25 cellular contexts compared by ENCODE assay signal in genomic region chr16:77674888-77675287, GRCh38. TPM values are rescaled to one million over a fixed set of nuclear protein-coding genes. Genes with fewer than 3 reads are reported as not detected.
A peak's percentile ranks its signal among the peaks of the same experiment; 100 is the strongest.
DNase-seq lines count a peak whose midpoint lies in the region; ATAC-seq and TF ChIP-seq lines count a peak whose summit lies in the region.
"Had no signal": no experiment of that assay in that cellular context is flagged by ENCODE, and none has a peak within 500 bp of the region (broad histone marks: within the 10 kb centered on the region; RNA-seq: fewer than 3 reads in every experiment).

No MANE protein-coding gene starts in this region.

- no peaks in the 10 kb centered on the region for H3K36me3 ChIP-seq in mesenchymal stem cell (ENCODE audit: control insufficient read depth in 1 of 2, insufficient read depth in 2 of 2, low read depth in 1 of 2, low read length in 2 of 2)
- no peaks in the 10 kb centered on the region for H3K36me3 ChIP-seq in right lobe of liver

- CTCF ChIA-PET in AG04450 (lab: Charles Lee): interaction anchor here (0.6 to 4.7 kb wide), 34 partner anchors 8 to 437 kb away, joined by 3 to 135 read pairs (median 4); partner anchors contain the start of genes NUDT7 and WWOX
- CTCF ChIA-PET in activated CD4-positive, alpha-beta memory T cell treated with anti-CD3 and anti-CD28 coated beads for 36 hours (lab: Charles Lee): interaction anchor here (0.9 to 5.3 kb wide), 7 partner anchors 12 to 328 kb away, joined by 3 to 38 read pairs (median 6); no protein-coding TSS in a partner anchor

- H3K9me3 ChIP-seq in AG04450 (ENCODE audit: control insufficient read depth, insufficient read depth, low read length): no peaks in the 10 kb centered on the region
- H3K9me3 ChIP-seq in mesenchymal stem cell (ENCODE audit: control insufficient read depth, low read length): no peaks in the 10 kb centered on the region
- H3K9me3 ChIP-seq in right lobe of liver: no peaks in the 10 kb centered on the region

- in situ Hi-C loops in astrocyte of the cerebellum (cut with HindIII; ENCODE audit: low sequenced_read_pairs): no loop called here

- ATAC-seq in HG03196 (IDR thresholded peaks at IDR 0.05; ENCODE audit: unreplicated experiment) (no peak), right lobe of liver (no peak)
- ATAC-seq: effector memory CD8-positive, alpha-beta T cell; stimulated activated memory B cell treated with anti-CD40 and anti-IgM and Interleukin-4, amounts not matched to agents 10 μg/mL and 1 μg/mL and 100 μg/mL, for 72 hours; T-helper 17 cell had no signal

- no peak overlapping the region for H3K18ac ChIP-seq in mesenchymal stem cell (ENCODE audit: low read depth in 1 of 2, low read length in 2 of 2)

- no peak overlapping the region for H2AK5ac ChIP-seq in mesenchymal stem cell (ENCODE audit: low read length, severe bottlenecking)

- intact Hi-C loops in activated CD4-positive, alpha-beta memory T cell treated with anti-CD3 and anti-CD28 coated beads for 36 hours (cut with micrococcal nuclease): loop anchor here (1.0 to 10.0 kb wide), 5 partner anchors 112 to 438 kb away; partner anchors contain the start of genes VAT1L and WWOX
- intact Hi-C loops in right lobe of liver (cut with DNase I): loop anchor here (5.0 kb wide), 1 partner anchor 297 kb away; no protein-coding TSS in a partner anchor

- 22% methylated on average over 4 of the region's 4 CpGs for WGBS in mesenchymal stem cell
- WGBS in right lobe of liver (ENCODE audit: insufficient coverage, low coverage, low lambda C conversion rate, missing lambda C conversion rate): 16% methylated on average over 4 of the region's 4 CpGs

- TF ChIP-seq CTCF in AG04450 (IDR thresholded peaks at IDR 0.05; ENCODE audit: low read depth, low read length): no peak
- no peak for TF ChIP-seq CTCF in astrocyte of the cerebellum (IDR thresholded peaks at IDR 0.05; ENCODE audit: low read depth, low read length, missing control alignments)
- no peak for TF ChIP-seq CTCF in right lobe of liver (IDR thresholded peaks at IDR 0.05)

- H4K91ac ChIP-seq in mesenchymal stem cell (ENCODE audit: low read length): no peak overlapping the region

- no peak overlapping the region for H2AFZ ChIP-seq in mesenchymal stem cell (ENCODE audit: low read depth, low read length)

- H3K4me3 Mint-ChIP-seq in activated CD4-positive, alpha-beta memory T cell treated with anti-CD3 and anti-CD28 coated beads for 36 hours: no peak overlapping the region
- H3K4me3 Mint-ChIP-seq: activated CD4-positive, alpha-beta memory T cell treated with anti-CD3 and anti-CD28 coated beads, Interleukin-2, amount 10 ng/mL, durations not matched to agents 7 days and 5 days; activated naive CD8-positive, alpha-beta T cell; activated T-cell treated with anti-CD3 and anti-CD28 coated beads, Interleukin-2, amount 50 U/mL, for 24 hours; effector memory CD8-positive, alpha-beta T cell; H9; IgD-negative memory B cell; neural crest cell; stimulated activated memory B cell treated with anti-CD40 and anti-IgM and Interleukin-4, amounts not matched to agents 10 μg/mL and 1 μg/mL and 100 μg/mL, for 72 hours; T-helper 17 cell; WTC11 had no signal

- H3K27ac Mint-ChIP-seq in activated CD4-positive, alpha-beta memory T cell treated with anti-CD3 and anti-CD28 coated beads for 36 hours: no peak overlapping the region
- H3K27ac Mint-ChIP-seq: activated CD4-positive, alpha-beta memory T cell treated with anti-CD3 and anti-CD28 coated beads, Interleukin-2, amount 10 ng/mL, durations not matched to agents 7 days and 5 days; activated naive CD8-positive, alpha-beta T cell; activated T-cell treated with anti-CD3 and anti-CD28 coated beads, Interleukin-2, amount 50 U/mL, for 24 hours; effector memory CD8-positive, alpha-beta T cell; H9; IgD-negative memory B cell; stimulated activated memory B cell treated with anti-CD40 and anti-IgM and Interleukin-4, amounts not matched to agents 10 μg/mL and 1 μg/mL and 100 μg/mL, for 72 hours; T-helper 17 cell; WTC11 had no signal

- H3K4me1 ChIP-seq in mesenchymal stem cell (ENCODE audit: control insufficient read depth, insufficient read depth, low read depth, low read length) (no peaks in the 10 kb centered on the region), right lobe of liver (no peaks in the 10 kb centered on the region)
- H3K4me1 ChIP-seq: foreskin keratinocyte had no signal

- no peak overlapping the region for H2BK5ac ChIP-seq in mesenchymal stem cell (ENCODE audit: low read depth, low read length, poor library complexity, severe bottlenecking)

- no peaks in the 10 kb centered on the region for H3K36me3 Mint-ChIP-seq in activated CD4-positive, alpha-beta memory T cell treated with anti-CD3 and anti-CD28 coated beads for 36 hours
- H3K36me3 Mint-ChIP-seq: activated naive CD8-positive, alpha-beta T cell; IgD-negative memory B cell; stimulated activated memory B cell treated with anti-CD40 and anti-IgM and Interleukin-4, amounts not matched to agents 10 μg/mL and 1 μg/mL and 100 μg/mL, for 72 hours; WTC11 had no signal

- no peak overlapping the region for H3K4ac ChIP-seq in mesenchymal stem cell (ENCODE audit: low read depth in 1 of 2, low read length in 2 of 2)

- no peak overlapping the region for H3K27ac ChIP-seq in AG04450 (ENCODE audit: low read depth, low read length)
- H3K27ac ChIP-seq in mesenchymal stem cell (ENCODE audit: low read length, poor library complexity, severe bottlenecking): no peak overlapping the region
- no peak overlapping the region for H3K27ac ChIP-seq in right lobe of liver
- H3K27ac ChIP-seq: foreskin keratinocyte had no signal

- no peak overlapping the region for H3K14ac ChIP-seq in mesenchymal stem cell (ENCODE audit: low read length in 2 of 2)

- H3K27me3 ChIP-seq in AG04450 (ENCODE audit: control insufficient read depth, insufficient read depth, low read length) (peaks cover 2% of the 10 kb centered on the region), mesenchymal stem cell (ENCODE audit: control insufficient read depth in 1 of 2, insufficient read depth in 1 of 2, low read length in 2 of 2) (peaks cover 4 to 11% of the 10 kb centered on the region in 2 experiments), right lobe of liver (no peaks in the 10 kb centered on the region)

- H3K9me3 Mint-ChIP-seq in activated CD4-positive, alpha-beta memory T cell treated with anti-CD3 and anti-CD28 coated beads for 36 hours: no peaks in the 10 kb centered on the region
- H3K9me3 Mint-ChIP-seq: activated CD4-positive, alpha-beta memory T cell treated with anti-CD3 and anti-CD28 coated beads, Interleukin-2, amount 10 ng/mL, durations not matched to agents 7 days and 5 days; activated T-cell treated with anti-CD3 and anti-CD28 coated beads, Interleukin-2, amount 50 U/mL, for 24 hours; effector memory CD8-positive, alpha-beta T cell; H9; IgD-negative memory B cell; neural crest cell; stimulated activated memory B cell treated with anti-CD40 and anti-IgM and Interleukin-4, amounts not matched to agents 10 μg/mL and 1 μg/mL and 100 μg/mL, for 72 hours; WTC11 had no signal

- H3K27me3 Mint-ChIP-seq in activated CD4-positive, alpha-beta memory T cell treated with anti-CD3 and anti-CD28 coated beads for 36 hours: peaks cover 8% of the 10 kb centered on the region
- H3K27me3 Mint-ChIP-seq: stimulated activated memory B cell treated with anti-CD40 and anti-IgM and Interleukin-4, amounts not matched to agents 10 μg/mL and 1 μg/mL and 100 μg/mL, for 72 hours had no signal

- DNase-seq in AG04450 (ENCODE audit: low read depth, low spot score) (peak; percentile 56), H4 (ENCODE audit: low spot score) (peak; percentile 23), astrocyte of the cerebellum (ENCODE audit: low read depth) (peak; percentile 28), mesenchymal stem cell (peak; percentile 58), D341Med (ENCODE audit: low spot score) (no peak), right lobe of liver (no peak)
- no peak for DNase-seq in activated CD4-positive, alpha-beta memory T cell treated with anti-CD3 and anti-CD28 coated beads for 36 hours
- DNase-seq: activated CD4-positive, alpha-beta memory T cell treated with anti-CD3 and anti-CD28 coated beads, Interleukin-2, amount 10 ng/mL, durations not matched to agents 7 days and 5 days; activated T-cell treated with anti-CD3 and anti-CD28 coated beads, Interleukin-2, amount 50 U/mL, for 24 hours; AML-193; central memory CD4-positive, alpha-beta T cell; effector memory CD8-positive, alpha-beta T cell; foreskin keratinocyte; H9; MV-4-11; NCI-H1930; NCI-H446; stimulated activated CD4-positive, alpha-beta T cell treated with anti-CD3 and anti-CD28 coated beads, Interleukin-15, amount 100 ng/mL, for 24 hours; T-helper 17 cell had no signal

- H2BK15ac ChIP-seq in mesenchymal stem cell (ENCODE audit: low read depth, poor library complexity, severe bottlenecking): no peak overlapping the region

- no peak overlapping the region for H3K4me3 ChIP-seq in AG04450 (ENCODE audit: low read depth, low read length)
- no peak overlapping the region for H3K4me3 ChIP-seq in astrocyte of the cerebellum (ENCODE audit: low read depth, low read length)
- H3K4me3 ChIP-seq in mesenchymal stem cell (ENCODE audit: insufficient read depth in 1 of 2, low read depth in 1 of 2, low read length in 2 of 2): no peak overlapping the region
- no peak overlapping the region for H3K4me3 ChIP-seq in right lobe of liver

- H3K4me1 Mint-ChIP-seq in activated CD4-positive, alpha-beta memory T cell treated with anti-CD3 and anti-CD28 coated beads for 36 hours (ENCODE audit: low read depth): no peaks in the 10 kb centered on the region
- H3K4me1 Mint-ChIP-seq: activated CD4-positive, alpha-beta memory T cell treated with anti-CD3 and anti-CD28 coated beads, Interleukin-2, amount 10 ng/mL, durations not matched to agents 7 days and 5 days; H9; neural crest cell; stimulated activated memory B cell treated with anti-CD40 and anti-IgM and Interleukin-4, amounts not matched to agents 10 μg/mL and 1 μg/mL and 100 μg/mL, for 72 hours; T-helper 17 cell; WTC11 had no signal

- POLR2A ChIA-PET in AG04450 (lab: Yijun Ruan, JAX): interaction anchor here (0.6 to 1.2 kb wide), 2 partner anchors 224 to 300 kb away, joined by 3 to 6 read pairs; no protein-coding TSS in a partner anchor
- POLR2A ChIA-PET in activated CD4-positive, alpha-beta memory T cell treated with anti-CD3 and anti-CD28 coated beads for 36 hours (lab: Charles Lee): no interaction called here

- peak overlapping the region; percentile 71 for H3K9ac ChIP-seq in mesenchymal stem cell (ENCODE audit: low read length)

- no peak overlapping the region for H2BK12ac ChIP-seq in mesenchymal stem cell (ENCODE audit: low read length in 2 of 2)

- H3K4me2 ChIP-seq in mesenchymal stem cell (ENCODE audit: low read length, poor library complexity, severe bottlenecking): no peak overlapping the region

- no peak for TF ChIP-seq POLR2A in right lobe of liver (IDR thresholded peaks at IDR 0.05)

- no peak overlapping the region for H4K8ac ChIP-seq in mesenchymal stem cell (ENCODE audit: low read length)

- no peak overlapping the region for H3K23ac ChIP-seq in mesenchymal stem cell (ENCODE audit: low read length in 2 of 2)

- H3K79me1 ChIP-seq in mesenchymal stem cell (replicated peaks; ENCODE audit: low read length, poor library complexity, severe bottlenecking): no peaks in the 10 kb centered on the region

- no peak overlapping the region for H2BK120ac ChIP-seq in mesenchymal stem cell (ENCODE audit: low read depth, low read length)

RNA-seq across cellular contexts. Expression of gene NUDT7, which starts 47.4 kb away (rescaled TPM):
- polyA plus RNA-seq in AG04450 (2011; rRNA removed): 18.3 and 19.3 TPM in 2 replicates
- polyA minus RNA-seq in AG04450 (2011; rRNA and poly(A)+ RNA removed): 8.6 and 16.1 TPM in 2 replicates
- 5.2 and 7.1 TPM in 2 replicates for total RNA-seq in H4 (2014; rRNA removed; shearing (Covaris generic))
- polyA plus RNA-seq in mesenchymal stem cell (2013, experiment 1 of 2): 9.6 TPM
- polyA plus RNA-seq in mesenchymal stem cell (2013, experiment 2 of 2): 9.8 TPM
- 10 to 100 TPM in 1 of 2 experiments, 1 to 10 TPM in 1; 8.2 to 10.1 TPM for total RNA-seq in activated CD4-positive, alpha-beta memory T cell treated with anti-CD3 and anti-CD28 coated beads for 36 hours
- 10 to 100 TPM; 24.6 to 35.0 (median 29.5) TPM for total RNA-seq in right lobe of liver

Comparison
In these comparisons a context has a peak if more than half of its experiments do, and no peak if none do; other contexts are left out.
1. DNase-seq: peak in AG04450 (single experiment), H4 (single experiment), astrocyte of the cerebellum (single experiment) and mesenchymal stem cell (single experiment); none in activated CD4-positive, alpha-beta memory T cell treated with anti-CD3 and anti-CD28 coated beads for 36 hours (single experiment), D341Med (single experiment) and right lobe of liver (0 of 3).